In genomic region chr11:70210051-70210501, GRCh38 we compare ENCODE assay signal across 12 cellular contexts. TPM values are rescaled to one million over a fixed set of nuclear protein-coding genes. Genes with fewer than 3 reads are reported as not detected.
DNase-seq lines count a peak whose midpoint lies in the region; ATAC-seq and TF ChIP-seq lines count a peak whose summit lies in the region.
"Had no signal": no experiment of that assay in that cellular context is flagged by ENCODE, and none has a peak within 500 bp of the region (broad histone marks: within the 10 kb centered on the region; RNA-seq: fewer than 3 reads in every experiment).

No MANE protein-coding gene starts in this region.

- peaks cover 42% of the 10 kb centered on the region for H3K79me2 ChIP-seq in osteoblast (ENCODE audit: insufficient read depth, low read length)

- peaks cover 18% of the 10 kb centered on the region for H3K4me1 ChIP-seq in osteoblast (ENCODE audit: insufficient read depth, low read length)
- H3K4me1 ChIP-seq in stomach, result peaks cover under 1 to 47% (median 18%) of the 10 kb centered on the region in 4 donors

- no peak for ATAC-seq in GM19455 (IDR thresholded peaks at IDR 0.05; ENCODE audit: unreplicated experiment)
- ATAC-seq: HCT116 had no signal

- H3K9me3 ChIP-seq in osteoblast (ENCODE audit: low read depth, low read length) (no peaks in the 10 kb centered on the region), stomach (no peaks in the 10 kb centered on the region)

- intact Hi-C loops in stomach (cut with DNase I; ENCODE audit: low total_unique reads), result no loop called here

- H2AFZ ChIP-seq in osteoblast (ENCODE audit: low read length), result no peak overlapping the region

- TF ChIP-seq CTCF in osteoblast (IDR thresholded peaks at IDR 0.05; ENCODE audit: extremely low read depth, low read depth, low read length) (no peak), stomach (IDR thresholded peaks at IDR 0.05) (no peak)

- H3K4me2 ChIP-seq in osteoblast (ENCODE audit: insufficient read depth, low read length), result peak overlapping the region; percentile 40

- TF ChIP-seq POLR2A in stomach (IDR thresholded peaks at IDR 0.05), result no peak

- H3K4me3 ChIP-seq in osteoblast (ENCODE audit: insufficient read depth, low read length), result no peak overlapping the region
- H3K4me3 ChIP-seq in stomach, result no peak overlapping the region

- H3K36me3 ChIP-seq in osteoblast (ENCODE audit: insufficient read depth, low read length) (peaks cover 41% of the 10 kb centered on the region), stomach (peaks cover 22 to 50% (median 45%) of the 10 kb centered on the region in 4 donors)

- no peak for TF ChIP-seq EP300 in stomach (IDR thresholded peaks at IDR 0.05)

- H3K27ac ChIP-seq in osteoblast (ENCODE audit: low read depth, low read length) (peak overlapping the region; percentile 87), stomach (no peak overlapping the region)

- DNase-seq in GM03348 (ENCODE audit: low spot score), result peak; percentile 56
- peak; percentile 52 for DNase-seq in OCI-M1 (lab: John Stamatoyannopoulos, UW)
- DNase-seq in fibroblast of gingiva (ENCODE audit: low read depth), result peak; percentile 72
- DNase-seq in osteoblast (ENCODE audit: insufficient read length, low spot score, missing footprints), result peak; percentile 96
- DNase-seq in Kasumi-1 (lab: John Stamatoyannopoulos, UW), result no peak
- DNase-seq in DMS114 treated with DMSO at 0.1 percent for 48 hours (lab: John Stamatoyannopoulos, UW; ENCODE audit: unreplicated experiment), result no peak
- no peak for DNase-seq in stomach
- DNase-seq: activated naive CD4-positive, alpha-beta T cell treated with anti-CD3 and anti-CD28 coated beads, Interleukin-2, amount 10 ng/mL, durations not matched to agents 7 days and 5 days; DMS153; NCI-H1105 treated with DMSO at 0.1 percent for 48 hours had no signal

- H3K27me3 ChIP-seq in osteoblast (ENCODE audit: insufficient read depth, low read length), result no peaks in the 10 kb centered on the region
- no peaks in the 10 kb centered on the region for H3K27me3 ChIP-seq in stomach

- 74 to 81% (median 79%) methylated on average over 8 of the region's 8 CpGs for WGBS in stomach, 5 donors

- H4K20me1 ChIP-seq in osteoblast (ENCODE audit: insufficient read depth, low read length), result peaks cover 36% of the 10 kb centered on the region

RNA-seq across cellular contexts. Expression of gene FADD, which starts 7.0 kb away (rescaled TPM):
- total RNA-seq in osteoblast (52.2 and 53.2 TPM in 2 replicates), stomach (10 to 100 TPM in 3 of 5 donors, 1 to 10 TPM in 2; 4.0 to 20.4 (median 15.6) TPM)
- polyA plus RNA-seq in stomach, result 10 to 100 TPM; 13.9 to 19.4 (median 17.5) TPM

Comparison
In these comparisons a context has a peak if more than half of its experiments do, and no peak if none do; other contexts are left out.
1. DNase-seq: peak in GM03348 (single experiment), OCI-M1 (single experiment), fibroblast of gingiva (single experiment) and osteoblast (single experiment); none in Kasumi-1 (0 of 2), DMS114 treated with DMSO at 0.1 percent for 48 hours (single experiment) and stomach (single experiment).